Comparison of ENCODE assay signal across 19 cellular contexts in the genomic region with DNA sequence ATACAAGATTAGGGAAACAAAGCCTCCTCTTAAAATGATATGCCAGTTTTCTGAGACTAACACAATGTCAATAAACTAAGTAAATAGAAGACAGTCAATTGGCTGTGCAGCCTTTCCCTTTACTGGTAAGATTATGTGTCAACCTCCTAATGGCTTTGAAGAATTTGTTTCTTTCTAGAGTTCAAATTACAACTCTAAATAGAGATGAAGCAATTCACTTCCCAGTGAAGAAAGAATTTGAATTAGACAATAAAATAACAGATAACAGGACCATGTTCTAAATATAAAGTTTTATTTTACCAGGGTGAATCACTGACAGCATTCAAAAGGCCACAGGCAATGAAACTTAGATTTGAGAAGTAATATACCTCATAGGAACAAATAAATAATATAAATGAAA.
DNase-seq lines count a peak whose midpoint lies in the region; ATAC-seq and TF ChIP-seq lines count a peak whose summit lies in the region.
"Had no signal": no experiment of that assay in that cellular context is flagged by ENCODE, and none has a peak within 500 bp of the region (broad histone marks: within the 10 kb centered on the region; RNA-seq: fewer than 3 reads in every experiment).

No MANE protein-coding gene starts in this region.

- TF ChIP-seq CTCF in fibroblast of pulmonary artery (IDR thresholded peaks at IDR 0.05; ENCODE audit: low read length, missing control alignments) (no peak), omental fat pad (IDR thresholded peaks at IDR 0.05) (no peak), endodermal cell (conservative IDR thresholded peaks at IDR 0.05) (no peak)

- no peak for ATAC-seq in omental fat pad (ENCODE audit: low FRiP score)
- ATAC-seq in HG03342 (IDR thresholded peaks at IDR 0.05; ENCODE audit: unreplicated experiment) = no peak
- ATAC-seq: activated CD4-positive, CD25-positive, alpha-beta regulatory T cell treated with anti-CD3 and anti-CD28 coated beads, Interleukin-2, amount 50 U/mL, for 24 hours; activated naive CD8-positive, alpha-beta T cell treated with anti-CD3 and anti-CD28 coated beads, Interleukin-2, amount 50 U/mL, for 24 hours; activated T-helper 17 cell treated with anti-CD3 and anti-CD28 coated beads, Interleukin-2, amount 50 U/mL, for 72 hours; heart right ventricle; stimulated activated memory B cell treated with anti-CD40 and anti-IgM and Interleukin-4, amounts not matched to agents 10 μg/mL and 1 μg/mL and 100 μg/mL, for 72 hours; upper lobe of right lung had no signal

- no peaks in the 10 kb centered on the region for H3K4me1 ChIP-seq in endodermal cell (ENCODE audit: control insufficient read depth, insufficient read depth, low read length)
- H3K4me1 ChIP-seq: upper lobe of right lung had no signal

- H3K27ac Mint-ChIP-seq in endodermal cell = no peak overlapping the region
- H3K27ac Mint-ChIP-seq: activated naive CD8-positive, alpha-beta T cell treated with anti-CD3 and anti-CD28 coated beads, Interleukin-2, amount 50 U/mL, for 24 hours; activated T-helper 17 cell treated with anti-CD3 and anti-CD28 coated beads, Interleukin-2, amount 50 U/mL, for 72 hours; stimulated activated memory B cell treated with anti-CD40 and anti-IgM and Interleukin-4, amounts not matched to agents 10 μg/mL and 1 μg/mL and 100 μg/mL, for 72 hours had no signal

- no peak overlapping the region for H3K4me3 Mint-ChIP-seq in endodermal cell
- H3K4me3 Mint-ChIP-seq: activated naive CD8-positive, alpha-beta T cell treated with anti-CD3 and anti-CD28 coated beads, Interleukin-2, amount 50 U/mL, for 24 hours; activated T-helper 17 cell treated with anti-CD3 and anti-CD28 coated beads, Interleukin-2, amount 50 U/mL, for 72 hours; stimulated activated memory B cell treated with anti-CD40 and anti-IgM and Interleukin-4, amounts not matched to agents 10 μg/mL and 1 μg/mL and 100 μg/mL, for 72 hours had no signal

- no peaks in the 10 kb centered on the region for H3K36me3 ChIP-seq in endodermal cell (ENCODE audit: control insufficient read depth, insufficient read depth, low read length)
- H3K36me3 ChIP-seq: heart right ventricle, upper lobe of right lung had no signal

- H3K27me3 Mint-ChIP-seq in endodermal cell (ENCODE audit: insufficient read depth) = no peaks in the 10 kb centered on the region
- H3K27me3 Mint-ChIP-seq: activated naive CD8-positive, alpha-beta T cell treated with anti-CD3 and anti-CD28 coated beads, Interleukin-2, amount 50 U/mL, for 24 hours; activated T-helper 17 cell treated with anti-CD3 and anti-CD28 coated beads, Interleukin-2, amount 50 U/mL, for 72 hours; stimulated activated memory B cell treated with anti-CD40 and anti-IgM and Interleukin-4, amounts not matched to agents 10 μg/mL and 1 μg/mL and 100 μg/mL, for 72 hours had no signal

- H3K9me3 ChIP-seq in endodermal cell (ENCODE audit: control insufficient read depth, low read length) = no peaks in the 10 kb centered on the region
- H3K9me3 ChIP-seq: upper lobe of right lung had no signal

- no peaks in the 10 kb centered on the region for H3K9me3 Mint-ChIP-seq in endodermal cell

- H3K27ac ChIP-seq in endodermal cell (ENCODE audit: low read depth, low read length) = no peak overlapping the region
- H3K27ac ChIP-seq: 22Rv1, heart right ventricle, upper lobe of right lung had no signal

- H3K9ac ChIP-seq in endodermal cell (ENCODE audit: extremely low read depth, low read length, poor library complexity, severe bottlenecking) = no peak overlapping the region

- H3K27me3 ChIP-seq in endodermal cell (ENCODE audit: control insufficient read depth, insufficient read depth, low read length, poor library complexity, severe bottlenecking) = no peaks in the 10 kb centered on the region
- H3K27me3 ChIP-seq: heart right ventricle, upper lobe of right lung had no signal

- H3K4me3 ChIP-seq in fibroblast of pulmonary artery (replicated peaks; ENCODE audit: low read depth, low read length) (no peak overlapping the region), endodermal cell (ENCODE audit: low read length) (no peak overlapping the region)
- H3K4me3 ChIP-seq: heart right ventricle, upper lobe of right lung had no signal

- no peaks in the 10 kb centered on the region for H3K36me3 Mint-ChIP-seq in endodermal cell (ENCODE audit: low read depth)
- H3K36me3 Mint-ChIP-seq: stimulated activated memory B cell treated with anti-CD40 and anti-IgM and Interleukin-4, amounts not matched to agents 10 μg/mL and 1 μg/mL and 100 μg/mL, for 72 hours had no signal

- no peaks in the 10 kb centered on the region for H3K4me1 Mint-ChIP-seq in endodermal cell
- H3K4me1 Mint-ChIP-seq: activated naive CD8-positive, alpha-beta T cell treated with anti-CD3 and anti-CD28 coated beads, Interleukin-2, amount 50 U/mL, for 24 hours; activated T-helper 17 cell treated with anti-CD3 and anti-CD28 coated beads, Interleukin-2, amount 50 U/mL, for 72 hours; stimulated activated memory B cell treated with anti-CD40 and anti-IgM and Interleukin-4, amounts not matched to agents 10 μg/mL and 1 μg/mL and 100 μg/mL, for 72 hours had no signal

- DNase-seq in DMS79 treated with DMSO at 0.1 percent for 48 hours (lab: John Stamatoyannopoulos, UW) (peak; percentile 15), DMS79 (lab: John Stamatoyannopoulos, UW) (no peak), NCI-H146 treated with DMSO at 0.1 percent for 48 hours (lab: John Stamatoyannopoulos, UW; ENCODE audit: unreplicated experiment) (peak; percentile 56), NCI-H748 (lab: John Stamatoyannopoulos, UW; ENCODE audit: unreplicated experiment) (peak; percentile 66), fibroblast of pulmonary artery (ENCODE audit: low read depth) (peak; percentile 17), omental fat pad (ENCODE audit: low spot score) (no peak), endodermal cell (no peak)
- DNase-seq: activated CD8-positive, alpha-beta memory T cell treated with anti-CD3 and anti-CD28 coated beads for 24 hours; activated naive CD8-positive, alpha-beta T cell treated with anti-CD3 and anti-CD28 coated beads, Interleukin-2, amount 50 U/mL, for 24 hours; heart right ventricle; Karpas-422; stimulated activated CD4-positive, alpha-beta T cell treated with anti-CD3 and anti-CD28 coated beads, Interleukin-12 subunit alpha, Interleukin-12 subunit beta, amount 100 ng/mL, for 4 hours; T-helper 2 cell; upper lobe of right lung had no signal

Comparison
In these comparisons a context has a peak if more than half of its experiments do, and no peak if none do; other contexts are left out.
1. DNase-seq: peak in DMS79 treated with DMSO at 0.1 percent for 48 hours (single experiment), NCI-H146 treated with DMSO at 0.1 percent for 48 hours (single experiment), NCI-H748 (single experiment) and fibroblast of pulmonary artery (single experiment); none in DMS79 (single experiment), omental fat pad (single experiment) and endodermal cell (single experiment).